In genomic region chr5:141420855-141421488, GRCh38 we compare ENCODE assay signal across 8 cellular contexts. TPM values are rescaled to one million over a fixed set of nuclear protein-coding genes. Genes with fewer than 3 reads are reported as not detected.
DNase-seq lines count a peak whose midpoint lies in the region; ATAC-seq and TF ChIP-seq lines count a peak whose summit lies in the region.

TSS of gene PCDHGA11 (plus strand) at chr5:141421051. CDS start at chr5:141421228, 177 bp downstream.

- H4K20me1 ChIP-seq in KMS-11 (ENCODE audit: insufficient read depth), result no peaks in the 10 kb centered on the region

- H3K4me2 ChIP-seq in KMS-11, result no peak within 1 kb of the TSS; the same call in 1 of the 2 replicates

- H3K36me3 ChIP-seq in KMS-11 (ENCODE audit: insufficient read depth), result no peaks in the 10 kb centered on the region
- H3K36me3 ChIP-seq in iPS-18a (ENCODE audit: control insufficient read depth, low read depth, low read length), result no peaks in the 10 kb centered on the region

- peaks cover 9% of the 10 kb centered on the region for H3K4me1 Mint-ChIP-seq in activated CD8-positive, alpha-beta memory T cell treated with anti-CD3 and anti-CD28 coated beads, Interleukin-2, amount 10 ng/mL, durations not matched to agents 7 days and 5 days

- DNase-seq in activated CD8-positive, alpha-beta memory T cell treated with anti-CD3 and anti-CD28 coated beads, Interleukin-2, amount 10 ng/mL, durations not matched to agents 7 days and 5 days, result peak; percentile 57
- no peak for DNase-seq in activated CD8-positive, alpha-beta memory T cell treated with anti-CD3 and anti-CD28 coated beads, Interleukin-2, amount 50 U/mL, for 4 hours
- DNase-seq in amniotic epithelial cell (ENCODE audit: low read depth), result peak; percentile 50
- peak; percentile 77 for DNase-seq in stimulated activated CD8-positive, alpha-beta memory T cell treated with anti-CD3 and anti-CD28 coated beads, Interleukin-4, amount 100 ng/mL, for 48 hours
- DNase-seq in midbrain (lab: John Stamatoyannopoulos, UW), result no peak
- DNase-seq in activated gamma-delta T cell treated with Interleukin-2 at 50 U/mL for 16 hours, result no peak

- no peak for ATAC-seq in activated CD8-positive, alpha-beta memory T cell treated with anti-CD3 and anti-CD28 coated beads, Interleukin-2, amount 10 ng/mL, durations not matched to agents 7 days and 5 days

- H3K9ac ChIP-seq in KMS-11 (no peak within 1 kb of the TSS), iPS-18a (ENCODE audit: low read length) (no peak within 1 kb of the TSS)

- H3K4me3 Mint-ChIP-seq in activated CD8-positive, alpha-beta memory T cell treated with anti-CD3 and anti-CD28 coated beads, Interleukin-2, amount 10 ng/mL, durations not matched to agents 7 days and 5 days, result peak within 1 kb of the TSS; percentile 65

- no peaks in the 10 kb centered on the region for H3K27me3 ChIP-seq in KMS-11 (ENCODE audit: insufficient read depth, low read depth)
- peaks cover 8% of the 10 kb centered on the region for H3K27me3 ChIP-seq in iPS-18a (ENCODE audit: control insufficient read depth, insufficient read depth, low read length)

- peak within 1 kb of the TSS; percentile 54 for H3K27ac Mint-ChIP-seq in activated CD8-positive, alpha-beta memory T cell treated with anti-CD3 and anti-CD28 coated beads, Interleukin-2, amount 10 ng/mL, durations not matched to agents 7 days and 5 days

- H3K36me3 Mint-ChIP-seq in activated CD8-positive, alpha-beta memory T cell treated with anti-CD3 and anti-CD28 coated beads, Interleukin-2, amount 10 ng/mL, durations not matched to agents 7 days and 5 days, result peaks cover 7% of the 10 kb centered on the region

- H3K27ac ChIP-seq in KMS-11 (no peak within 1 kb of the TSS), iPS-18a (ENCODE audit: low read length) (no peak within 1 kb of the TSS)

- H3K27me3 Mint-ChIP-seq in activated CD8-positive, alpha-beta memory T cell treated with anti-CD3 and anti-CD28 coated beads, Interleukin-2, amount 10 ng/mL, durations not matched to agents 7 days and 5 days, result peaks cover 76% of the 10 kb centered on the region

- no peaks in the 10 kb centered on the region for H3K79me2 ChIP-seq in KMS-11 (ENCODE audit: insufficient read depth, low read depth)

- H2AFZ ChIP-seq in KMS-11 (ENCODE audit: low read depth), result peak within 1 kb of the TSS; percentile 67; the same call in 1 of the 2 replicates

- H3K9me3 Mint-ChIP-seq in activated CD8-positive, alpha-beta memory T cell treated with anti-CD3 and anti-CD28 coated beads, Interleukin-2, amount 10 ng/mL, durations not matched to agents 7 days and 5 days (ENCODE audit: low read depth), result peaks cover 8% of the 10 kb centered on the region

- H3K4me3 ChIP-seq in KMS-11 (IDR thresholded peaks at IDR 0.05; ENCODE audit: insufficient read depth, low read depth, low read length), result no peak within 1 kb of the TSS
- H3K4me3 ChIP-seq in iPS-18a (ENCODE audit: low read length), result peak within 1 kb of the TSS; percentile 5

- H3K4me1 ChIP-seq in KMS-11 (ENCODE audit: low read depth, poor library complexity, severe bottlenecking), result no peaks in the 10 kb centered on the region
- no peaks in the 10 kb centered on the region for H3K4me1 ChIP-seq in iPS-18a (ENCODE audit: control insufficient read depth, low read depth, low read length)

- peaks cover 51% of the 10 kb centered on the region for H3K9me3 ChIP-seq in iPS-18a (ENCODE audit: control insufficient read depth, low read depth, low read length)

- CTCF ChIA-PET in activated CD8-positive, alpha-beta memory T cell treated with anti-CD3 and anti-CD28 coated beads, Interleukin-2, amount 10 ng/mL, durations not matched to agents 7 days and 5 days (lab: Charles Lee), result interaction anchor here (0.8 to 2.4 kb wide), 23 partner anchors 8 to 221 kb away, joined by 3 to 23 read pairs (median 4); partner anchors contain the start of genes PCDHB11, PCDHGA10, PCDHGA12 and PCDHGA4

- peak; percentile 62 for TF ChIP-seq CTCF in KMS-11 (conservative IDR thresholded peaks at IDR 0.05; ENCODE audit: low read depth, low read length)

RNA-seq across cellular contexts. Expression of gene PCDHGA11, which starts in this region (rescaled TPM):
- total RNA-seq in activated CD8-positive, alpha-beta memory T cell treated with anti-CD3 and anti-CD28 coated beads, Interleukin-2, amount 10 ng/mL, durations not matched to agents 7 days and 5 days, result not detected

Comparison
In these comparisons a context has a peak if more than half of its experiments do, and no peak if none do; other contexts are left out.
1. Peak in DNase-seq in activated CD8-positive, alpha-beta memory T cell treated with anti-CD3 and anti-CD28 coated beads, Interleukin-2, amount 10 ng/mL, durations not matched to agents 7 days and 5 days; RNA of the gene not detected or under 1 TPM.
2. DNase-seq: peak in amniotic epithelial cell (single experiment) and stimulated activated CD8-positive, alpha-beta memory T cell treated with anti-CD3 and anti-CD28 coated beads, Interleukin-4, amount 100 ng/mL, for 48 hours (single experiment); none in activated CD8-positive, alpha-beta memory T cell treated with anti-CD3 and anti-CD28 coated beads, Interleukin-2, amount 50 U/mL, for 4 hours (single experiment), midbrain (single experiment) and activated gamma-delta T cell treated with Interleukin-2 at 50 U/mL for 16 hours (single experiment).